21 cellular contexts compared by ENCODE assay signal in genomic region chr11:8312966-8313365, GRCh38. TPM values are rescaled to one million over a fixed set of nuclear protein-coding genes. Genes with fewer than 3 reads are reported as not detected.
DNase-seq lines count a peak whose midpoint lies in the region; ATAC-seq and TF ChIP-seq lines count a peak whose summit lies in the region.
"Had no signal": no experiment of that assay in that cellular context is flagged by ENCODE, and none has a peak within 500 bp of the region (broad histone marks: within the 10 kb centered on the region; RNA-seq: fewer than 3 reads in every experiment).

No MANE protein-coding gene starts in this region.

- peaks cover 16% of the 10 kb centered on the region for H3F3A ChIP-seq in neural progenitor cell (ENCODE audit: low read depth)

- no peak overlapping the region for H3K4me3 Mint-ChIP-seq in endodermal cell
- peak overlapping the region; percentile 62 for H3K4me3 Mint-ChIP-seq in neural progenitor cell
- H3K4me3 Mint-ChIP-seq in stimulated activated memory B cell treated with anti-CD40 and anti-IgM and Interleukin-4, amounts not matched to agents 10 μg/mL and 1 μg/mL and 100 μg/mL, for 72 hours: no peak overlapping the region
- H3K4me3 Mint-ChIP-seq: B cell; CD4-positive, CD25-positive, alpha-beta regulatory T cell; CD8-positive, alpha-beta memory T cell; H9 had no signal

- H2AFZ ChIP-seq in neural progenitor cell (replicated peaks): no peak overlapping the region

- no peak for TF ChIP-seq EP300 in sigmoid colon (IDR thresholded peaks at IDR 0.05)

- TF ChIP-seq CTCF in endodermal cell (conservative IDR thresholded peaks at IDR 0.05): no peak
- TF ChIP-seq CTCF in neural progenitor cell (IDR thresholded peaks at IDR 0.05): no peak
- TF ChIP-seq CTCF in sigmoid colon (IDR thresholded peaks at IDR 0.05): no peak
- no peak for TF ChIP-seq CTCF in right lobe of liver (IDR thresholded peaks at IDR 0.05)

- H3K9me3 ChIP-seq in endodermal cell (ENCODE audit: control insufficient read depth, low read length) (no peaks in the 10 kb centered on the region), neural progenitor cell (ENCODE audit: low read depth) (no peaks in the 10 kb centered on the region), sigmoid colon (no peaks in the 10 kb centered on the region), right lobe of liver (no peaks in the 10 kb centered on the region)
- H3K9me3 ChIP-seq: BLaER1 treated with 17β-estradiol and CSF1 and Interleukin-3, amounts not matched to agents 10 nM and 100 nM had no signal

- no peaks in the 10 kb centered on the region for H3K79me2 ChIP-seq in neural progenitor cell (ENCODE audit: low read depth)

- H3K27ac ChIP-seq in endodermal cell (ENCODE audit: low read depth, low read length): peak overlapping the region; percentile 70
- H3K27ac ChIP-seq in neural progenitor cell: no peak overlapping the region
- no peak overlapping the region for H3K27ac ChIP-seq in sigmoid colon
- no peak overlapping the region for H3K27ac ChIP-seq in right lobe of liver
- H3K27ac ChIP-seq: BLaER1 treated with 17β-estradiol and CSF1 and Interleukin-3, amounts not matched to agents 10 nM and 100 nM had no signal

- H3K36me3 Mint-ChIP-seq in endodermal cell (ENCODE audit: low read depth) (no peaks in the 10 kb centered on the region), neural progenitor cell (no peaks in the 10 kb centered on the region)
- no peaks in the 10 kb centered on the region for H3K36me3 Mint-ChIP-seq in stimulated activated memory B cell treated with anti-CD40 and anti-IgM and Interleukin-4, amounts not matched to agents 10 μg/mL and 1 μg/mL and 100 μg/mL, for 72 hours
- H3K36me3 Mint-ChIP-seq: CD4-positive, CD25-positive, alpha-beta regulatory T cell; CD8-positive, alpha-beta memory T cell had no signal

- DNase-seq in H7 (peak; percentile 56), endodermal cell (no peak), neural progenitor cell (ENCODE audit: low spot score) (peak; percentile 77), sigmoid colon (peak; percentile 38), GF-D8 (lab: John Stamatoyannopoulos, UW) (no peak), occipital lobe (lab: John Stamatoyannopoulos, UW) (no peak), right lobe of liver (no peak)
- DNase-seq: CD4-positive, CD25-positive, alpha-beta regulatory T cell; CD8-positive, alpha-beta memory T cell; COR-L47; DMS 273 treated with DMSO at 0.1 percent for 48 hours; DMS53; DND-41; EL; GOT3; H9 had no signal

- H3K9me3 Mint-ChIP-seq in endodermal cell (no peaks in the 10 kb centered on the region), neural progenitor cell (no peaks in the 10 kb centered on the region)
- no peaks in the 10 kb centered on the region for H3K9me3 Mint-ChIP-seq in stimulated activated memory B cell treated with anti-CD40 and anti-IgM and Interleukin-4, amounts not matched to agents 10 μg/mL and 1 μg/mL and 100 μg/mL, for 72 hours
- H3K9me3 Mint-ChIP-seq: CD4-positive, CD25-positive, alpha-beta regulatory T cell; CD8-positive, alpha-beta memory T cell; H9 had no signal

- no peak for ATAC-seq in stimulated activated memory B cell treated with anti-CD40 and anti-IgM and Interleukin-4, amounts not matched to agents 10 μg/mL and 1 μg/mL and 100 μg/mL, for 72 hours
- no peak for ATAC-seq in right lobe of liver

- H4K20me1 ChIP-seq in neural progenitor cell (ENCODE audit: low read depth): peaks cover 12% of the 10 kb centered on the region
- H4K20me1 ChIP-seq: BLaER1 treated with 17β-estradiol and CSF1 and Interleukin-3, amounts not matched to agents 10 nM and 100 nM had no signal

- H3K4me1 Mint-ChIP-seq in endodermal cell: peaks cover 15% of the 10 kb centered on the region
- peaks cover 33% of the 10 kb centered on the region for H3K4me1 Mint-ChIP-seq in neural progenitor cell
- no peaks in the 10 kb centered on the region for H3K4me1 Mint-ChIP-seq in stimulated activated memory B cell treated with anti-CD40 and anti-IgM and Interleukin-4, amounts not matched to agents 10 μg/mL and 1 μg/mL and 100 μg/mL, for 72 hours
- H3K4me1 Mint-ChIP-seq: B cell; CD4-positive, CD25-positive, alpha-beta regulatory T cell; CD8-positive, alpha-beta memory T cell had no signal

- TF ChIP-seq POLR2A in sigmoid colon (IDR thresholded peaks at IDR 0.05) (no peak), right lobe of liver (IDR thresholded peaks at IDR 0.05) (no peak)

- H3K9ac ChIP-seq in endodermal cell (ENCODE audit: extremely low read depth, low read length, poor library complexity, severe bottlenecking): no peak overlapping the region
- H3K9ac ChIP-seq in neural progenitor cell: no peak overlapping the region
- H3K9ac ChIP-seq: BLaER1 treated with 17β-estradiol and CSF1 and Interleukin-3, amounts not matched to agents 10 nM and 100 nM had no signal

- no peaks in the 10 kb centered on the region for H3K36me3 ChIP-seq in H7 (replicated peaks; ENCODE audit: control insufficient read depth, insufficient read depth, low read length)
- H3K36me3 ChIP-seq in endodermal cell (ENCODE audit: control insufficient read depth, insufficient read depth, low read length): no peaks in the 10 kb centered on the region
- H3K36me3 ChIP-seq in neural progenitor cell: no peaks in the 10 kb centered on the region
- H3K36me3 ChIP-seq in sigmoid colon: no peaks in the 10 kb centered on the region
- H3K36me3 ChIP-seq in right lobe of liver: no peaks in the 10 kb centered on the region
- H3K36me3 ChIP-seq: BLaER1 treated with 17β-estradiol and CSF1 and Interleukin-3, amounts not matched to agents 10 nM and 100 nM had no signal

- intact Hi-C loops in sigmoid colon (cut with DNase I): no loop called here
- intact Hi-C loops in right lobe of liver (cut with DNase I): no loop called here

- WGBS in endodermal cell (ENCODE audit: insufficient coverage in 1 of 2, insufficient read length in 1 of 2), 2 experiments: 74 to 91% methylated on average over 6 to 10 of the region's 10 CpGs
- WGBS in sigmoid colon, 2 donors: 84 to 86% methylated on average over 10 of the region's 10 CpGs
- 94% methylated on average over 3 of the region's 10 CpGs for WGBS in right lobe of liver (ENCODE audit: insufficient coverage, low coverage, low lambda C conversion rate, missing lambda C conversion rate)

- no peak overlapping the region for H3K27ac Mint-ChIP-seq in endodermal cell
- peak overlapping the region; percentile 59 for H3K27ac Mint-ChIP-seq in neural progenitor cell
- H3K27ac Mint-ChIP-seq in stimulated activated memory B cell treated with anti-CD40 and anti-IgM and Interleukin-4, amounts not matched to agents 10 μg/mL and 1 μg/mL and 100 μg/mL, for 72 hours: no peak overlapping the region
- H3K27ac Mint-ChIP-seq: B cell; CD4-positive, CD25-positive, alpha-beta regulatory T cell; CD8-positive, alpha-beta memory T cell; H9 had no signal

- H3K4me3 ChIP-seq in H7 (ENCODE audit: insufficient read depth, low read depth, low read length): no peak overlapping the region
- H3K4me3 ChIP-seq in endodermal cell (ENCODE audit: low read length): no peak overlapping the region
- H3K4me3 ChIP-seq in neural progenitor cell: no peak overlapping the region
- no peak overlapping the region for H3K4me3 ChIP-seq in sigmoid colon
- H3K4me3 ChIP-seq in right lobe of liver: no peak overlapping the region
- H3K4me3 ChIP-seq: BLaER1 treated with 17β-estradiol and CSF1 and Interleukin-3, amounts not matched to agents 10 nM and 100 nM had no signal

- H3K27me3 Mint-ChIP-seq in endodermal cell (ENCODE audit: insufficient read depth): peaks cover 12% of the 10 kb centered on the region
- peaks cover 14% of the 10 kb centered on the region for H3K27me3 Mint-ChIP-seq in neural progenitor cell (ENCODE audit: insufficient read depth, low read depth)
- H3K27me3 Mint-ChIP-seq in stimulated activated memory B cell treated with anti-CD40 and anti-IgM and Interleukin-4, amounts not matched to agents 10 μg/mL and 1 μg/mL and 100 μg/mL, for 72 hours: no peaks in the 10 kb centered on the region
- H3K27me3 Mint-ChIP-seq: B cell; CD4-positive, CD25-positive, alpha-beta regulatory T cell had no signal

- H3K4me1 ChIP-seq in endodermal cell (ENCODE audit: control insufficient read depth, insufficient read depth, low read length) (no peaks in the 10 kb centered on the region), neural progenitor cell (peaks cover 32% of the 10 kb centered on the region), sigmoid colon (peaks cover 0 to 14% (median 3%) of the 10 kb centered on the region in 4 donors), right lobe of liver (no peaks in the 10 kb centered on the region)
- H3K4me1 ChIP-seq: BLaER1 treated with 17β-estradiol and CSF1 and Interleukin-3, amounts not matched to agents 10 nM and 100 nM had no signal

- no peaks in the 10 kb centered on the region for H3K27me3 ChIP-seq in H7 (ENCODE audit: control insufficient read depth, insufficient read depth, low read length)
- H3K27me3 ChIP-seq in endodermal cell (ENCODE audit: control insufficient read depth, insufficient read depth, low read length, poor library complexity, severe bottlenecking): no peaks in the 10 kb centered on the region
- H3K27me3 ChIP-seq in neural progenitor cell: peaks cover 9% of the 10 kb centered on the region
- H3K27me3 ChIP-seq in sigmoid colon: no peaks in the 10 kb centered on the region
- H3K27me3 ChIP-seq in right lobe of liver: no peaks in the 10 kb centered on the region
- H3K27me3 ChIP-seq: BLaER1 treated with 17β-estradiol and CSF1 and Interleukin-3, amounts not matched to agents 10 nM and 100 nM had no signal

- peak overlapping the region; percentile 67 for H3K4me2 ChIP-seq in neural progenitor cell
- H3K4me2 ChIP-seq: BLaER1 treated with 17β-estradiol and CSF1 and Interleukin-3, amounts not matched to agents 10 nM and 100 nM had no signal

RNA-seq across cellular contexts. Expression of gene LMO1, which starts 49.3 kb away (rescaled TPM):
- total RNA-seq in H7 (2014; rRNA removed; shearing (Covaris generic)): 0.22 and 0.94 TPM in 2 replicates
- total RNA-seq in endodermal cell (under 1 TPM in 1 of 2 donors, not detected in 1; 0.46 TPM), neural progenitor cell (ENCODE audit: low replicate concordance) (2.9 and 6.2 TPM in 2 replicates), sigmoid colon (1 to 10 TPM in 1 of 4 donors, under 1 TPM in 1, not detected in 2; 0.66 to 1.8 TPM), occipital lobe (1.9 TPM), right lobe of liver (not detected)
- 2.6 TPM for polyA plus RNA-seq in endodermal cell (2013, experiment 1 of 2)
- 2.6 TPM for polyA plus RNA-seq in endodermal cell (2013, experiment 2 of 2)
- under 1 TPM in 1 of 3 donors, not detected in 2; 0.04 TPM for polyA plus RNA-seq in sigmoid colon
- total RNA-seq: B cell; CD4-positive, CD25-positive, alpha-beta regulatory T cell; CD8-positive, alpha-beta memory T cell; G401; HT-29 had no signal

Comparison
In these comparisons a context has a peak if more than half of its experiments do, and no peak if none do; other contexts are left out.
1. DNase-seq: peak in H7 (single experiment), neural progenitor cell (single experiment) and sigmoid colon (single experiment); none in endodermal cell (single experiment), GF-D8 (single experiment), occipital lobe (single experiment) and right lobe of liver (0 of 3).